13 cellular contexts compared by ENCODE assay signal in the genomic region with DNA sequence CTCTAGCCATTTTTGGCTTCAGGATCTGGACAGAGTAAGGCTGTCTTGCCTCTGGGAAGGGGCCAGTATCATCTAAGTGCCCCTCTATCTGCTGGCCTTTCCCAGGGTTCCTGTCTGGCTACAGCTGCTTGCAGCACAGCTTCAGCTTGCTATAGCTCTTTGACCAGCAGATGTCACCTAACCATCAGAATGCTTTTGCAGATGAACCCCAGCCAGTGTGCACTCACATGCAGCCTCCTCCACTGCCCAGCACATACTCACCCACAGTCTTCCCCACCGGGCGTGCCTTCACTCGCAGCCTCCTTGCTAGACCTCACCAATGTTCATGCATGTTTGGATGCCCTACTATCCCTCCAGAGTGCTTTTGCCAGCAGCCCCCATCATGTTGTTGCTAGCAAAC.
DNase-seq lines count a peak whose midpoint lies in the region; ATAC-seq and TF ChIP-seq lines count a peak whose summit lies in the region.
"Had no signal": no experiment of that assay in that cellular context is flagged by ENCODE, and none has a peak within 500 bp of the region (broad histone marks: within the 10 kb centered on the region; RNA-seq: fewer than 3 reads in every experiment).

No MANE protein-coding gene starts in this region.

- no peaks in the 10 kb centered on the region for H3K27me3 Mint-ChIP-seq in WTC11 (ENCODE audit: low read depth)
- H3K27me3 Mint-ChIP-seq: activated CD8-positive, alpha-beta T cell treated with anti-CD3 and anti-CD28 coated beads for 36 hours; activated naive CD8-positive, alpha-beta T cell treated with anti-CD3 and anti-CD28 coated beads for 36 hours had no signal

- no peak for ATAC-seq in IMR-90 (ENCODE audit: low read depth)
- ATAC-seq in WTC11 = peak; percentile 99
- ATAC-seq: activated CD8-positive, alpha-beta T cell treated with anti-CD3 and anti-CD28 coated beads for 36 hours; stimulated activated effector memory CD8-positive, alpha-beta T cell treated with anti-CD3 and anti-CD28 coated beads, Interleukin-12 subunit alpha, Interleukin-12 subunit beta, amount 100 ng/mL, for 72 hours had no signal

- H3K56ac ChIP-seq in IMR-90 (ENCODE audit: extremely low read depth, insufficient read depth, low read length) = no peak overlapping the region

- H3K4me3 ChIP-seq in IMR-90 (ENCODE audit: insufficient read depth, low read depth, low read length) = no peak overlapping the region
- no peak overlapping the region for H3K4me3 ChIP-seq in vagina
- H3K4me3 ChIP-seq in Karpas-422 (ENCODE audit: low read length) = no peak overlapping the region

- CTCF ChIA-PET in IMR-90 (lab: Yijun Ruan, JAX) (interaction anchor here (0.9 kb wide), 1 partner anchor 14 kb away, joined by 3 read pairs; no protein-coding TSS in a partner anchor), WTC11 (lab: Charles Lee) (interaction anchor here (0.8 to 1.7 kb wide), 3 partner anchors 96 to 664 kb away, joined by 3 to 11 read pairs (median 7); no protein-coding TSS in a partner anchor)

- H3K4me2 ChIP-seq in IMR-90 (ENCODE audit: low read depth, low read length) (no peak overlapping the region), Karpas-422 (ENCODE audit: low read depth, low read length, poor library complexity, severe bottlenecking) (no peak overlapping the region)

- H3K14ac ChIP-seq in IMR-90 (replicated peaks; ENCODE audit: low read depth, low read length) = no peak overlapping the region

- H3K27me3 ChIP-seq in IMR-90 (ENCODE audit: control insufficient read depth, insufficient read depth, low read length) (no peaks in the 10 kb centered on the region), vagina (no peaks in the 10 kb centered on the region), Karpas-422 (ENCODE audit: low read length) (no peaks in the 10 kb centered on the region)

- H3K9me3 ChIP-seq in IMR-90 (ENCODE audit: control insufficient read depth, insufficient read depth, low read length) (no peaks in the 10 kb centered on the region), vagina (no peaks in the 10 kb centered on the region), Karpas-422 (ENCODE audit: low read length) (peaks cover 31% of the 10 kb centered on the region)

- intact Hi-C loops in IMR-90 (cut with micrococcal nuclease) (loop anchor here (10.0 kb wide), 1 partner anchor 666 kb away; no protein-coding TSS in a partner anchor), vagina (cut with DNase I) (no loop called here)

- no peak overlapping the region for H2BK5ac ChIP-seq in IMR-90 (ENCODE audit: low read depth, low read length, poor library complexity, severe bottlenecking)

- H3K9me1 ChIP-seq in IMR-90 (ENCODE audit: insufficient read depth, low read length) = no peaks in the 10 kb centered on the region

- BruUV-seq in IMR-90 (replicated peaks; lab: Mats Ljungman, UMichigan) = no TSS peak

- H2AK9ac ChIP-seq in IMR-90 (replicated peaks; ENCODE audit: low read depth, low read length, poor library complexity) = no peak overlapping the region

- DNase-seq in ELR (ENCODE audit: low read depth) (peak; percentile 33), IMR-90 (peak; percentile 25), WTC11 (ENCODE audit: low spot score) (peak; percentile 23), iris pigment epithelial cell (ENCODE audit: low read depth) (peak; percentile 29), NCI-H2107 treated with DMSO at 0.1 percent for 48 hours (lab: John Stamatoyannopoulos, UW; ENCODE audit: unreplicated experiment) (no peak), vagina (ENCODE audit: extremely low spot score in 2 of 2) (no peak), Karpas-422 (no peak)
- DNase-seq in activated CD4-positive, alpha-beta T cell treated with anti-CD3 and anti-CD28 coated beads, Interleukin-2, amount 50 U/mL, for 48 hours = no peak
- DNase-seq: activated CD8-positive, alpha-beta T cell treated with anti-CD3 and anti-CD28 coated beads for 36 hours; activated naive CD8-positive, alpha-beta T cell treated with anti-CD3 and anti-CD28 coated beads for 36 hours; kidney; Right ventricle myocardium superior had no signal

- TF ChIP-seq POLR2A in IMR-90 (IDR thresholded peaks at IDR 0.05; ENCODE audit: low read depth, low read length) = no peak
- TF ChIP-seq POLR2A in vagina (IDR thresholded peaks at IDR 0.05) = no peak

- 0 out of 2 replicates have a peak, but pooled peaks cover 1% of the 10 kb centered on the region for H3K4me1 ChIP-seq in IMR-90 (ENCODE audit: control insufficient read depth, insufficient read depth, low read length)
- no peaks in the 10 kb centered on the region for H3K4me1 ChIP-seq in vagina
- no peaks in the 10 kb centered on the region for H3K4me1 ChIP-seq in Karpas-422 (ENCODE audit: low read length)

- H2AK5ac ChIP-seq in IMR-90 (ENCODE audit: low read depth, low read length) = no peak overlapping the region

- H4K8ac ChIP-seq in IMR-90 (ENCODE audit: low read depth in 2 of 2, low read length in 2 of 2) = no peak overlapping the region

- H4K20me1 ChIP-seq in IMR-90 (ENCODE audit: insufficient read depth, low read length) (no peaks in the 10 kb centered on the region), Karpas-422 (ENCODE audit: insufficient read depth, low read depth, low read length) (no peaks in the 10 kb centered on the region)

- dilution Hi-C loops in IMR-90 (cut with HindIII; ENCODE audit: low sequenced_read_pairs, unreplicated experiment) = no loop called here

- no peak overlapping the region for H3K9ac ChIP-seq in IMR-90 (ENCODE audit: low read depth, low read length)
- H3K9ac ChIP-seq in Karpas-422 (ENCODE audit: low read length) = no peak overlapping the region

- H3K79me2 ChIP-seq in Karpas-422 (ENCODE audit: low read length) = no peaks in the 10 kb centered on the region

- no peak overlapping the region for H3K27ac ChIP-seq in IMR-90 (ENCODE audit: insufficient read depth, low read length)
- H3K27ac ChIP-seq in vagina = no peak overlapping the region
- H3K27ac ChIP-seq in Karpas-422 (ENCODE audit: low read length) = no peak overlapping the region

- no peak overlapping the region for H3K4me3 Mint-ChIP-seq in WTC11
- H3K4me3 Mint-ChIP-seq: activated CD8-positive, alpha-beta T cell treated with anti-CD3 and anti-CD28 coated beads for 36 hours; activated naive CD8-positive, alpha-beta T cell treated with anti-CD3 and anti-CD28 coated beads for 36 hours; stimulated activated effector memory CD8-positive, alpha-beta T cell treated with anti-CD3 and anti-CD28 coated beads, Interleukin-12 subunit alpha, Interleukin-12 subunit beta, amount 100 ng/mL, for 72 hours had no signal

- no peak for TF ChIP-seq CTCF in IMR-90 (conservative IDR thresholded peaks at IDR 0.05; ENCODE audit: low read depth, low read length)
- TF ChIP-seq CTCF in WTC11 (IDR thresholded peaks at IDR 0.05) = no peak
- no peak for TF ChIP-seq CTCF in vagina (IDR thresholded peaks at IDR 0.05)

- no peak overlapping the region for H2BK120ac ChIP-seq in IMR-90 (ENCODE audit: low read depth, low read length)

- no peak overlapping the region for H3K4ac ChIP-seq in IMR-90 (ENCODE audit: low read depth, low read length)

- POLR2A ChIA-PET in IMR-90 (lab: Charles Lee; ENCODE audit: unreplicated experiment) (no interaction called here), WTC11 (lab: Charles Lee) (no interaction called here)

- no peak overlapping the region for H3K18ac ChIP-seq in IMR-90 (ENCODE audit: low read depth, low read length)

- H3K9me2 ChIP-seq in Karpas-422 (replicated peaks; ENCODE audit: insufficient read depth, low read length) = no peaks in the 10 kb centered on the region

- in situ Hi-C loops in IMR-90 (cut with MboI; ENCODE audit: low sequenced_read_pairs) = no loop called here

- H3K9me3 Mint-ChIP-seq in WTC11 = peaks cover 4% of the 10 kb centered on the region; the same call in 1 of the 2 replicates

- WGBS in IMR-90 (ENCODE audit: extremely low coverage in 2 of 2, insufficient read length in 1 of 2), 2 experiments = 100% methylated on average over 1 of the region's 3 CpGs; no CpG with 5 or more reads in 1 of the 2 experiments

- no peak overlapping the region for H4K5ac ChIP-seq in IMR-90 (ENCODE audit: low read depth, low read length)

- no peaks in the 10 kb centered on the region for H3K36me3 Mint-ChIP-seq in WTC11
- H3K36me3 Mint-ChIP-seq: activated naive CD8-positive, alpha-beta T cell treated with anti-CD3 and anti-CD28 coated beads for 36 hours; stimulated activated effector memory CD8-positive, alpha-beta T cell treated with anti-CD3 and anti-CD28 coated beads, Interleukin-12 subunit alpha, Interleukin-12 subunit beta, amount 100 ng/mL, for 72 hours had no signal

- no peak; the same call in 1 of the 2 replicates for TF ChIP-seq RAD21 in IMR-90 (IDR thresholded peaks at IDR 0.05; ENCODE audit: low read length)

- no peak overlapping the region for H2BK15ac ChIP-seq in IMR-90 (ENCODE audit: low read depth, low read length)

- no peak overlapping the region for H2BK20ac ChIP-seq in IMR-90 (ENCODE audit: low read depth, low read length)

- H3K27ac Mint-ChIP-seq in WTC11 = no peak overlapping the region
- H3K27ac Mint-ChIP-seq: activated CD8-positive, alpha-beta T cell treated with anti-CD3 and anti-CD28 coated beads for 36 hours; activated naive CD8-positive, alpha-beta T cell treated with anti-CD3 and anti-CD28 coated beads for 36 hours; stimulated activated effector memory CD8-positive, alpha-beta T cell treated with anti-CD3 and anti-CD28 coated beads, Interleukin-12 subunit alpha, Interleukin-12 subunit beta, amount 100 ng/mL, for 72 hours had no signal

- H3K36me3 ChIP-seq in IMR-90 (ENCODE audit: control insufficient read depth, insufficient read depth, low read length) (no peaks in the 10 kb centered on the region), vagina (no peaks in the 10 kb centered on the region), Karpas-422 (ENCODE audit: insufficient read depth, low read length) (no peaks in the 10 kb centered on the region)

- H3K4me1 Mint-ChIP-seq in WTC11 = no peaks in the 10 kb centered on the region
- H3K4me1 Mint-ChIP-seq: activated naive CD8-positive, alpha-beta T cell treated with anti-CD3 and anti-CD28 coated beads for 36 hours; stimulated activated effector memory CD8-positive, alpha-beta T cell treated with anti-CD3 and anti-CD28 coated beads, Interleukin-12 subunit alpha, Interleukin-12 subunit beta, amount 100 ng/mL, for 72 hours had no signal

- H2AFZ ChIP-seq in IMR-90 (replicated peaks; ENCODE audit: low read length, poor library complexity) = peak overlapping the region; percentile 16
- no peak overlapping the region for H2AFZ ChIP-seq in Karpas-422 (ENCODE audit: low read length)

- no peaks in the 10 kb centered on the region for H3K79me1 ChIP-seq in IMR-90 (ENCODE audit: low read depth in 1 of 2, low read length in 2 of 2)

- H3K23ac ChIP-seq in IMR-90 (ENCODE audit: low read depth, low read length) = no peak overlapping the region

- H4K91ac ChIP-seq in IMR-90 (ENCODE audit: insufficient read depth, low read depth, low read length) = no peak overlapping the region

TF ChIP-seq in IMR-90, 13 proteins besides CTCF, POLR2A, EP300 and RAD21 (continues in another document):
- TF ChIP-seq MAFK (IDR thresholded peaks at IDR 0.05; ENCODE audit: low read depth, low read length) = no peak
- TF ChIP-seq SMC3 (IDR thresholded peaks at IDR 0.05; ENCODE audit: low read depth, low read length) = no peak

TF ChIP-seq in WTC11, 78 proteins besides CTCF, POLR2A, EP300 and RAD21 (continues in another document):
- no peak for TF ChIP-seq CREM (CRISPR knock-in tag; IDR thresholded peaks at IDR 0.05)
- TF ChIP-seq, protein P1, sequence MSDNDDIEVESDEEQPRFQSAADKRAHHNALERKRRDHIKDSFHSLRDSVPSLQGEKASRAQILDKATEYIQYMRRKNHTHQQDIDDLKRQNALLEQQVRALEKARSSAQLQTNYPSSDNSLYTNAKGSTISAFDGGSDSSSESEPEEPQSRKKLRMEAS (CRISPR knock-in tag; IDR thresholded peaks at IDR 0.05) = no peak

Comparison
In these comparisons a context has a peak if more than half of its experiments do, and no peak if none do; other contexts are left out.
1. DNase-seq: peak in ELR (single experiment), IMR-90 (single experiment), WTC11 (single experiment) and iris pigment epithelial cell (single experiment); none in NCI-H2107 treated with DMSO at 0.1 percent for 48 hours (single experiment), activated CD4-positive, alpha-beta T cell treated with anti-CD3 and anti-CD28 coated beads, Interleukin-2, amount 50 U/mL, for 48 hours (0 of 2), vagina (0 of 2) and Karpas-422 (single experiment).